ENCODE assay signal across 9 cellular contexts in genomic region chr13:49308104-49308875, GRCh38.
DNase-seq lines count a peak whose midpoint lies in the region; ATAC-seq and TF ChIP-seq lines count a peak whose summit lies in the region.
"Had no signal": no experiment of that assay in that cellular context is flagged by ENCODE, and none has a peak within 500 bp of the region (broad histone marks: within the 10 kb centered on the region; RNA-seq: fewer than 3 reads in every experiment).

No MANE protein-coding gene starts in this region.

- no peak for DNase-seq in mammary epithelial cell
- DNase-seq in hypothalamus (lab: John Stamatoyannopoulos, UW) = peak in 43 of 51 donors; percentile 24 to 84 (median 65)
- peak; percentile 70 for DNase-seq in putamen (ENCODE audit: low spot score)
- no peak for DNase-seq in stimulated activated CD4-positive, alpha-beta T cell treated with anti-CD3 and anti-CD28 coated beads, Interleukin-2, amount 100 ng/mL, for 48 hours
- DNase-seq: NCI-H1694 treated with DMSO at 0.1 percent for 48 hours had no signal

- H3K4me2 ChIP-seq in BLaER1 = peak overlapping the region; percentile 49
- H3K4me2 ChIP-seq in mammary epithelial cell (ENCODE audit: insufficient read depth, low read depth, low read length) = peak overlapping the region; percentile 1

- H3K9ac ChIP-seq in BLaER1 (no peak overlapping the region), mammary epithelial cell (ENCODE audit: insufficient read depth, low read length) (no peak overlapping the region)

- H3K4me1 ChIP-seq in BLaER1 = peaks cover 72% of the 10 kb centered on the region
- H3K4me1 ChIP-seq in mammary epithelial cell (ENCODE audit: insufficient read depth, low read length) = peaks cover 21% of the 10 kb centered on the region

- peak overlapping the region; percentile 79 for H2AFZ ChIP-seq in mammary epithelial cell (ENCODE audit: low read depth, low read length)

- in situ Hi-C loops in mammary epithelial cell (cut with MboI; ENCODE audit: low sequenced_read_pairs in 2 of 2) = loop anchor here (10.0 kb wide), 2 partner anchors 127 to 137 kb away; partner anchors contain the start of genes CAB39L (in 1 of the 2) and SETDB2 (in 1 of the 2)

- no peak for TF ChIP-seq CTCF in mammary epithelial cell (conservative IDR thresholded peaks at IDR 0.05 in 1 of 2, IDR thresholded peaks at IDR 0.05 in 1 of 2; ENCODE audit: extremely low read depth in 1 of 2, insufficient read depth in 1 of 2, low read depth in 1 of 2, low read length in 2 of 2)

- dilution Hi-C loops in mammary epithelial cell (cut with HindIII; ENCODE audit: low sequenced_read_pairs) = no loop called here

- H3K9me3 ChIP-seq in BLaER1 (no peaks in the 10 kb centered on the region), mammary epithelial cell (replicated peaks; ENCODE audit: insufficient read depth, low read length) (no peaks in the 10 kb centered on the region)

- ATAC-seq in GM18861 (IDR thresholded peaks at IDR 0.05; ENCODE audit: unreplicated experiment) (no peak), HG02623 (IDR thresholded peaks at IDR 0.05; ENCODE audit: unreplicated experiment) (no peak), GM21737 (IDR thresholded peaks at IDR 0.05; ENCODE audit: unreplicated experiment) (no peak)

- no peaks in the 10 kb centered on the region for H3K79me2 ChIP-seq in mammary epithelial cell (ENCODE audit: insufficient read depth, low read length)

- H3K36me3 ChIP-seq in BLaER1 (no peaks in the 10 kb centered on the region; the same call in 1 of the 2 replicates), mammary epithelial cell (ENCODE audit: insufficient read depth, low read length) (no peaks in the 10 kb centered on the region)

- H3K27me3 ChIP-seq in BLaER1 (no peaks in the 10 kb centered on the region), mammary epithelial cell (ENCODE audit: insufficient read depth, low read length) (no peaks in the 10 kb centered on the region)

- intact Hi-C loops in mammary epithelial cell (cut with micrococcal nuclease) = loop anchor here (10.0 kb wide), 1 partner anchor 237 kb away; no protein-coding TSS in a partner anchor

- BruUV-seq in mammary epithelial cell (replicated peaks; lab: Mats Ljungman, UMichigan) = no TSS peak

- no peaks in the 10 kb centered on the region for H4K20me1 ChIP-seq in BLaER1
- H4K20me1 ChIP-seq in mammary epithelial cell (ENCODE audit: insufficient read depth, low read length) = no peaks in the 10 kb centered on the region

- CTCF ChIA-PET in mammary epithelial cell (lab: Charles Lee; ENCODE audit: low non-redundant PET) = no interaction called here

- H3K4me3 ChIP-seq in BLaER1 = no peak overlapping the region
- H3K4me3 ChIP-seq in mammary epithelial cell (replicated peaks in 1 of 3; ENCODE audit: insufficient read depth in 1 of 3, low read depth in 2 of 3, low read length in 3 of 3) = no peak overlapping the region

- WGBS in mammary epithelial cell (ENCODE audit: low coverage, missing lambda C conversion rate) = 36% methylated on average over 6 of the region's 7 CpGs

- H3K27ac ChIP-seq in BLaER1 (peak overlapping the region; percentile 39; the same call in 1 of the 2 replicates), mammary epithelial cell (ENCODE audit: insufficient read depth, low read depth, low read length) (no peak overlapping the region)

Comparison
In these comparisons a context has a peak if more than half of its experiments do, and no peak if none do; other contexts are left out.
1. DNase-seq: peak in hypothalamus (43 of 51) and putamen (single experiment); none in mammary epithelial cell (single experiment) and stimulated activated CD4-positive, alpha-beta T cell treated with anti-CD3 and anti-CD28 coated beads, Interleukin-2, amount 100 ng/mL, for 48 hours (0 of 2).